Comparison of ENCODE assay signal across 32 cellular contexts in genomic region chr19:35729021-35729420, GRCh38.
"Had no signal": no experiment of that assay in that cellular context is flagged by ENCODE, and none has a peak within 500 bp of the region (broad histone marks: within the 10 kb centered on the region; RNA-seq: fewer than 3 reads in every experiment).

No MANE protein-coding gene starts in this region.

- H2AFZ ChIP-seq: PC-9 had no signal

- H3K9me3 ChIP-seq: SJSA1 had no signal

- H3K27me3 Mint-ChIP-seq: activated CD4-positive, alpha-beta T cell treated with anti-CD3 and anti-CD28 coated beads, Interleukin-2, amount 10 ng/mL, durations not matched to agents 24 days and 14 days; activated CD8-positive, alpha-beta T cell treated with anti-CD3 and anti-CD28 coated beads for 36 hours; activated naive CD4-positive, alpha-beta T cell treated with anti-CD3 and anti-CD28 coated beads, Interleukin-2, amount 10 ng/mL, durations not matched to agents 7 days and 5 days; activated naive CD8-positive, alpha-beta T cell; activated naive CD8-positive, alpha-beta T cell treated with anti-CD3 and anti-CD28 coated beads, Interleukin-2, amount 50 U/mL, for 24 hours had no signal

- H3K4me3 ChIP-seq: cardiac muscle cell, PC-9, SJSA1 had no signal

- ATAC-seq: activated CD8-positive, alpha-beta T cell treated with anti-CD3 and anti-CD28 coated beads for 36 hours; activated naive CD8-positive, alpha-beta T cell treated with anti-CD3 and anti-CD28 coated beads, Interleukin-2, amount 50 U/mL, for 24 hours; activated T-cell treated with anti-CD3 and anti-CD28 coated beads, Interleukin-2, amount 50 U/mL, for 4 hours; SK-N-SH treated with all-trans-retinoic acid at 6 μM for 48 hours had no signal

- H3K4me2 ChIP-seq: PC-9 had no signal

- H3K9me3 Mint-ChIP-seq: activated CD4-positive, alpha-beta T cell treated with anti-CD3 and anti-CD28 coated beads, Interleukin-2, amount 10 ng/mL, durations not matched to agents 24 days and 14 days; activated CD8-positive, alpha-beta T cell treated with anti-CD3 and anti-CD28 coated beads for 36 hours; activated naive CD4-positive, alpha-beta T cell treated with anti-CD3 and anti-CD28 coated beads, Interleukin-2, amount 10 ng/mL, durations not matched to agents 7 days and 5 days; activated naive CD8-positive, alpha-beta T cell treated with anti-CD3 and anti-CD28 coated beads, Interleukin-2, amount 50 U/mL, for 24 hours; activated T-cell treated with anti-CD3 and anti-CD28 coated beads, Interleukin-2, amount 50 U/mL, for 4 hours; activated T-helper 1 cell treated with anti-CD3 and anti-CD28 coated beads, Interleukin-12 subunit alpha, Interleukin-12 subunit beta, Interleukin-2, Interleukin-4 antibody, amounts not matched to agents 30 ng/mL and 10 ng/mL and 1 ng/mL, durations not matched to agents 14 hours and 24 hours and 36 hours had no signal

- FAIRE-seq: RCC 7860 had no signal

- H3K4me1 Mint-ChIP-seq: activated naive CD4-positive, alpha-beta T cell treated with anti-CD3 and anti-CD28 coated beads, Interleukin-2, amount 10 ng/mL, durations not matched to agents 7 days and 5 days; activated naive CD8-positive, alpha-beta T cell treated with anti-CD3 and anti-CD28 coated beads, Interleukin-2, amount 50 U/mL, for 24 hours had no signal

- H3K4me1 ChIP-seq: SJSA1 had no signal

- DNase-seq: activated CD4-positive, alpha-beta T cell treated with anti-CD3 and anti-CD28 coated beads, Interleukin-2, amount 10 ng/mL, durations not matched to agents 24 days and 14 days; activated CD4-positive, alpha-beta T cell treated with anti-CD3 and anti-CD28 coated beads, Interleukin-2, amount 50 U/mL, for 4 hours; activated CD8-positive, alpha-beta T cell treated with anti-CD3 and anti-CD28 coated beads for 36 hours; activated naive CD4-positive, alpha-beta T cell treated with anti-CD3 and anti-CD28 coated beads, Interleukin-2, amount 10 ng/mL, durations not matched to agents 7 days and 5 days; activated naive CD8-positive, alpha-beta T cell treated with anti-CD3 and anti-CD28 coated beads, Interleukin-2, amount 50 U/mL, for 24 hours; activated T-cell treated with anti-CD3 and anti-CD28 coated beads, Interleukin-2, amount 50 U/mL, for 4 hours; anterior cingulate cortex; IMR-90; Karpas-422; KBM-7; NCI-H1105; NCI-H1417 treated with DMSO at 0.1 percent for 48 hours; NCI-H187 treated with DMSO at 0.1 percent for 48 hours; NCI-H2081; NCI-H2171 treated with DMSO at 0.1 percent for 48 hours; NCI-H226; NCI-H446 treated with DMSO at 0.1 percent for 48 hours; NCI-H526; NCI-H748 treated with DMSO at 0.1 percent for 48 hours; NK-92 treated with Interleukin-12 subunit alpha and Interleukin-12 subunit beta, amount 100 ng/mL, for 24 hours; PC-9; SHP77 treated with DMSO at 0.1 percent for 48 hours; SW 1271; T-helper 1 cell; T1000 had no signal

- H3K27ac Mint-ChIP-seq: activated CD4-positive, alpha-beta T cell treated with anti-CD3 and anti-CD28 coated beads, Interleukin-2, amount 10 ng/mL, durations not matched to agents 24 days and 14 days; activated CD8-positive, alpha-beta T cell treated with anti-CD3 and anti-CD28 coated beads for 36 hours; activated naive CD4-positive, alpha-beta T cell treated with anti-CD3 and anti-CD28 coated beads, Interleukin-2, amount 10 ng/mL, durations not matched to agents 7 days and 5 days; activated naive CD8-positive, alpha-beta T cell; activated naive CD8-positive, alpha-beta T cell treated with anti-CD3 and anti-CD28 coated beads, Interleukin-2, amount 50 U/mL, for 24 hours; activated T-helper 1 cell treated with anti-CD3 and anti-CD28 coated beads, Interleukin-12 subunit alpha, Interleukin-12 subunit beta, Interleukin-2, Interleukin-4 antibody, amounts not matched to agents 30 ng/mL and 10 ng/mL and 1 ng/mL, durations not matched to agents 14 hours and 24 hours and 36 hours had no signal

- H3K27me3 ChIP-seq: cardiac muscle cell, SJSA1 had no signal

- H3K27ac ChIP-seq: cardiac muscle cell, PC-9, RWPE1, SJSA1 had no signal

- H3K4me3 Mint-ChIP-seq: activated CD4-positive, alpha-beta T cell treated with anti-CD3 and anti-CD28 coated beads, Interleukin-2, amount 10 ng/mL, durations not matched to agents 24 days and 14 days; activated CD8-positive, alpha-beta T cell treated with anti-CD3 and anti-CD28 coated beads for 36 hours; activated naive CD4-positive, alpha-beta T cell treated with anti-CD3 and anti-CD28 coated beads, Interleukin-2, amount 10 ng/mL, durations not matched to agents 7 days and 5 days; activated naive CD8-positive, alpha-beta T cell; activated naive CD8-positive, alpha-beta T cell treated with anti-CD3 and anti-CD28 coated beads, Interleukin-2, amount 50 U/mL, for 24 hours; activated T-cell treated with anti-CD3 and anti-CD28 coated beads, Interleukin-2, amount 50 U/mL, for 4 hours; activated T-helper 1 cell treated with anti-CD3 and anti-CD28 coated beads, Interleukin-12 subunit alpha, Interleukin-12 subunit beta, Interleukin-2, Interleukin-4 antibody, amounts not matched to agents 30 ng/mL and 10 ng/mL and 1 ng/mL, durations not matched to agents 14 hours and 24 hours and 36 hours had no signal
